Comparison of ENCODE assay signal across 3 cellular contexts in the genomic region with DNA sequence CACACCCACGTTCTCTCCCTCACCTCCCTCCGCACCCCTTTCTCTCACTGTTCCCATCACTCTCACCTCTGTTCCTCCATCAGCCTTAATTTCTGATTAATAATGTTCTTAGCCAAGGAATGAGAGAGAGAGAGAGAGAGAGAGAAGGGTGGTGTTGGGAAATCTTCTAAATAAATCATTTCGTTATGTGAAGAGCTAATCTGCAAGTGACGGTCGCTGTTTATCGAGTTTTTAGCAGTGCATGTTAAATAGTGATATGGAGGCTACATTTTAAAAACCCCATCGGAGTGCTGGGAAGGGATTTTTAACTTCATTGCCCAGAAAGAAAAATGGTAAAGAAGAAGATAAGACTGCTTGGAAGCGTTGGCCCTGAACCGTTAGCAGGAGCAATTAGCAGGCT.
TF ChIP-seq lines count a peak whose summit lies in the region.

No MANE protein-coding gene starts in this region.

TF ChIP-seq in H1, 55 proteins besides CTCF, POLR2A, EP300 and RAD21:
- TF ChIP-seq, protein P1, sequence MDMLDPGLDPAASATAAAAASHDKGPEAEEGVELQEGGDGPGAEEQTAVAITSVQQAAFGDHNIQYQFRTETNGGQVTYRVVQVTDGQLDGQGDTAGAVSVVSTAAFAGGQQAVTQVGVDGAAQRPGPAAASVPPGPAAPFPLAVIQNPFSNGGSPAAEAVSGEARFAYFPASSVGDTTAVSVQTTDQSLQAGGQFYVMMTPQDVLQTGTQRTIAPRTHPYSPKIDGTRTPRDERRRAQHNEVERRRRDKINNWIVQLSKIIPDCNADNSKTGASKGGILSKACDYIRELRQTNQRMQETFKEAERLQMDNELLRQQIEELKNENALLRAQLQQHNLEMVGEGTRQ (IDR thresholded peaks at IDR 0.05; ENCODE audit: low read length), result no peak
- no peak for TF ChIP-seq SP2 (IDR thresholded peaks at IDR 0.05; ENCODE audit: low read length)
- no peak for TF ChIP-seq KDM4A (IDR thresholded peaks at IDR 0.05; ENCODE audit: low read depth, low read length, severe bottlenecking)
- TF ChIP-seq BCL11A (IDR thresholded peaks at IDR 0.05; ENCODE audit: low read depth in 2 of 2, low read length in 2 of 2), result no peak
- TF ChIP-seq KDM1A (IDR thresholded peaks at IDR 0.05; ENCODE audit: borderline replicate concordance, low read length), result no peak
- TF ChIP-seq SP4 (IDR thresholded peaks at IDR 0.05; ENCODE audit: low read length), result no peak
- no peak for TF ChIP-seq NRF1 (IDR thresholded peaks at IDR 0.05; ENCODE audit: low read depth, low read length)
- TF ChIP-seq SIN3A (conservative IDR thresholded peaks at IDR 0.05 in 1 of 2, IDR thresholded peaks at IDR 0.05 in 1 of 2; ENCODE audit: low read depth in 1 of 2, low read length in 2 of 2), result no peak
- TF ChIP-seq ZNF274 (IDR thresholded peaks at IDR 0.05; ENCODE audit: borderline replicate concordance, extremely low read depth, low read length), result no peak
- TF ChIP-seq, protein P2, sequence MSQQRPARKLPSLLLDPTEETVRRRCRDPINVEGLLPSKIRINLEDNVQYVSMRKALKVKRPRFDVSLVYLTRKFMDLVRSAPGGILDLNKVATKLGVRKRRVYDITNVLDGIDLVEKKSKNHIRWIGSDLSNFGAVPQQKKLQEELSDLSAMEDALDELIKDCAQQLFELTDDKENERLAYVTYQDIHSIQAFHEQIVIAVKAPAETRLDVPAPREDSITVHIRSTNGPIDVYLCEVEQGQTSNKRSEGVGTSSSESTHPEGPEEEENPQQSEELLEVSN (IDR thresholded peaks at IDR 0.05), result no peak

TF ChIP-seq in SK-N-SH treated with all-trans-retinoic acid at 6 μM for 48 hours, 23 proteins besides CTCF, POLR2A, EP300 and RAD21 (continued from another document):
- TF ChIP-seq RARB (CRISPR knock-in tag; IDR thresholded peaks at IDR 0.05) (no peak), OSR1 (CRISPR knock-in tag; IDR thresholded peaks at IDR 0.05) (no peak)

TF ChIP-seq in HepG2, 621 proteins besides CTCF, POLR2A, EP300 and RAD21:
- TF ChIP-seq, protein P3, sequence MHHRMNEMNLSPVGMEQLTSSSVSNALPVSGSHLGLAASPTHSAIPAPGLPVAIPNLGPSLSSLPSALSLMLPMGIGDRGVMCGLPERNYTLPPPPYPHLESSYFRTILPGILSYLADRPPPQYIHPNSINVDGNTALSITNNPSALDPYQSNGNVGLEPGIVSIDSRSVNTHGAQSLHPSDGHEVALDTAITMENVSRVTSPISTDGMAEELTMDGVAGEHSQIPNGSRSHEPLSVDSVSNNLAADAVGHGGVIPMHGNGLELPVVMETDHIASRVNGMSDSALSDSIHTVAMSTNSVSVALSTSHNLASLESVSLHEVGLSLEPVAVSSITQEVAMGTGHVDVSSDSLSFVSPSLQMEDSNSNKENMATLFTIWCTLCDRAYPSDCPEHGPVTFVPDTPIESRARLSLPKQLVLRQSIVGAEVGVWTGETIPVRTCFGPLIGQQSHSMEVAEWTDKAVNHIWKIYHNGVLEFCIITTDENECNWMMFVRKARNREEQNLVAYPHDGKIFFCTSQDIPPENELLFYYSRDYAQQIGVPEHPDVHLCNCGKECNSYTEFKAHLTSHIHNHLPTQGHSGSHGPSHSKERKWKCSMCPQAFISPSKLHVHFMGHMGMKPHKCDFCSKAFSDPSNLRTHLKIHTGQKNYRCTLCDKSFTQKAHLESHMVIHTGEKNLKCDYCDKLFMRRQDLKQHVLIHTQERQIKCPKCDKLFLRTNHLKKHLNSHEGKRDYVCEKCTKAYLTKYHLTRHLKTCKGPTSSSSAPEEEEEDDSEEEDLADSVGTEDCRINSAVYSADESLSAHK (CRISPR knock-in tag; IDR thresholded peaks at IDR 0.05; ENCODE audit: borderline replicate concordance), result no peak
- TF ChIP-seq ZNF331 (CRISPR knock-in tag; IDR thresholded peaks at IDR 0.05), result no peak
- TF ChIP-seq, protein P4, sequence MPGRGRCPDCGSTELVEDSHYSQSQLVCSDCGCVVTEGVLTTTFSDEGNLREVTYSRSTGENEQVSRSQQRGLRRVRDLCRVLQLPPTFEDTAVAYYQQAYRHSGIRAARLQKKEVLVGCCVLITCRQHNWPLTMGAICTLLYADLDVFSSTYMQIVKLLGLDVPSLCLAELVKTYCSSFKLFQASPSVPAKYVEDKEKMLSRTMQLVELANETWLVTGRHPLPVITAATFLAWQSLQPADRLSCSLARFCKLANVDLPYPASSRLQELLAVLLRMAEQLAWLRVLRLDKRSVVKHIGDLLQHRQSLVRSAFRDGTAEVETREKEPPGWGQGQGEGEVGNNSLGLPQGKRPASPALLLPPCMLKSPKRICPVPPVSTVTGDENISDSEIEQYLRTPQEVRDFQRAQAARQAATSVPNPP (CRISPR knock-in tag; IDR thresholded peaks at IDR 0.05), result no peak
- TF ChIP-seq, protein P5, sequence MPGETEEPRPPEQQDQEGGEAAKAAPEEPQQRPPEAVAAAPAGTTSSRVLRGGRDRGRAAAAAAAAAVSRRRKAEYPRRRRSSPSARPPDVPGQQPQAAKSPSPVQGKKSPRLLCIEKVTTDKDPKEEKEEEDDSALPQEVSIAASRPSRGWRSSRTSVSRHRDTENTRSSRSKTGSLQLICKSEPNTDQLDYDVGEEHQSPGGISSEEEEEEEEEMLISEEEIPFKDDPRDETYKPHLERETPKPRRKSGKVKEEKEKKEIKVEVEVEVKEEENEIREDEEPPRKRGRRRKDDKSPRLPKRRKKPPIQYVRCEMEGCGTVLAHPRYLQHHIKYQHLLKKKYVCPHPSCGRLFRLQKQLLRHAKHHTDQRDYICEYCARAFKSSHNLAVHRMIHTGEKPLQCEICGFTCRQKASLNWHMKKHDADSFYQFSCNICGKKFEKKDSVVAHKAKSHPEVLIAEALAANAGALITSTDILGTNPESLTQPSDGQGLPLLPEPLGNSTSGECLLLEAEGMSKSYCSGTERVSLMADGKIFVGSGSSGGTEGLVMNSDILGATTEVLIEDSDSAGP (CRISPR knock-in tag; IDR thresholded peaks at IDR 0.05; ENCODE audit: borderline replicate concordance), result no peak
- no peak for TF ChIP-seq KLF9 (CRISPR knock-in tag; IDR thresholded peaks at IDR 0.05; ENCODE audit: low read depth)
- TF ChIP-seq JUN (CRISPR knock-in tag; IDR thresholded peaks at IDR 0.05), result no peak
- TF ChIP-seq, protein P6, sequence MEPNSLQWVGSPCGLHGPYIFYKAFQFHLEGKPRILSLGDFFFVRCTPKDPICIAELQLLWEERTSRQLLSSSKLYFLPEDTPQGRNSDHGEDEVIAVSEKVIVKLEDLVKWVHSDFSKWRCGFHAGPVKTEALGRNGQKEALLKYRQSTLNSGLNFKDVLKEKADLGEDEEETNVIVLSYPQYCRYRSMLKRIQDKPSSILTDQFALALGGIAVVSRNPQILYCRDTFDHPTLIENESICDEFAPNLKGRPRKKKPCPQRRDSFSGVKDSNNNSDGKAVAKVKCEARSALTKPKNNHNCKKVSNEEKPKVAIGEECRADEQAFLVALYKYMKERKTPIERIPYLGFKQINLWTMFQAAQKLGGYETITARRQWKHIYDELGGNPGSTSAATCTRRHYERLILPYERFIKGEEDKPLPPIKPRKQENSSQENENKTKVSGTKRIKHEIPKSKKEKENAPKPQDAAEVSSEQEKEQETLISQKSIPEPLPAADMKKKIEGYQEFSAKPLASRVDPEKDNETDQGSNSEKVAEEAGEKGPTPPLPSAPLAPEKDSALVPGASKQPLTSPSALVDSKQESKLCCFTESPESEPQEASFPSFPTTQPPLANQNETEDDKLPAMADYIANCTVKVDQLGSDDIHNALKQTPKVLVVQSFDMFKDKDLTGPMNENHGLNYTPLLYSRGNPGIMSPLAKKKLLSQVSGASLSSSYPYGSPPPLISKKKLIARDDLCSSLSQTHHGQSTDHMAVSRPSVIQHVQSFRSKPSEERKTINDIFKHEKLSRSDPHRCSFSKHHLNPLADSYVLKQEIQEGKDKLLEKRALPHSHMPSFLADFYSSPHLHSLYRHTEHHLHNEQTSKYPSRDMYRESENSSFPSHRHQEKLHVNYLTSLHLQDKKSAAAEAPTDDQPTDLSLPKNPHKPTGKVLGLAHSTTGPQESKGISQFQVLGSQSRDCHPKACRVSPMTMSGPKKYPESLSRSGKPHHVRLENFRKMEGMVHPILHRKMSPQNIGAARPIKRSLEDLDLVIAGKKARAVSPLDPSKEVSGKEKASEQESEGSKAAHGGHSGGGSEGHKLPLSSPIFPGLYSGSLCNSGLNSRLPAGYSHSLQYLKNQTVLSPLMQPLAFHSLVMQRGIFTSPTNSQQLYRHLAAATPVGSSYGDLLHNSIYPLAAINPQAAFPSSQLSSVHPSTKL (CRISPR knock-in tag; IDR thresholded peaks at IDR 0.05), result no peak
- TF ChIP-seq ZNF207 (IDR thresholded peaks at IDR 0.05; ENCODE audit: borderline replicate concordance), result no peak
- TF ChIP-seq, protein P7, sequence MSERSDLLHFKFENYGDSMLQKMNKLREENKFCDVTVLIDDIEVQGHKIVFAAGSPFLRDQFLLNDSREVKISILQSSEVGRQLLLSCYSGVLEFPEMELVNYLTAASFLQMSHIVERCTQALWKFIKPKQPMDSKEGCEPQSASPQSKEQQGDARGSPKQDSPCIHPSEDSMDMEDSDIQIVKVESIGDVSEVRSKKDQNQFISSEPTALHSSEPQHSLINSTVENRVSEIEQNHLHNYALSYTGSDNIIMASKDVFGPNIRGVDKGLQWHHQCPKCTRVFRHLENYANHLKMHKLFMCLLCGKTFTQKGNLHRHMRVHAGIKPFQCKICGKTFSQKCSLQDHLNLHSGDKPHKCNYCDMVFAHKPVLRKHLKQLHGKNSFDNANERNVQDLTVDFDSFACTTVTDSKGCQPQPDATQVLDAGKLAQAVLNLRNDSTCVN (CRISPR knock-in tag; IDR thresholded peaks at IDR 0.05; ENCODE audit: borderline replicate concordance), result no peak
- TF ChIP-seq ZFY (CRISPR knock-in tag; IDR thresholded peaks at IDR 0.05), result no peak
- no peak for TF ChIP-seq ARID2 (CRISPR knock-in tag; IDR thresholded peaks at IDR 0.05; ENCODE audit: borderline replicate concordance)
- no peak for TF ChIP-seq KDM5B (CRISPR knock-in tag; IDR thresholded peaks at IDR 0.05; ENCODE audit: borderline replicate concordance)
